In genomic region chr15:42510258-42511009, GRCh38 we compare ENCODE assay signal across 15 cellular contexts. TPM values are rescaled to one million over a fixed set of nuclear protein-coding genes. Genes with fewer than 3 reads are reported as not detected.
DNase-seq lines count a peak whose midpoint lies in the region; ATAC-seq and TF ChIP-seq lines count a peak whose summit lies in the region.
"Had no signal": no experiment of that assay in that cellular context is flagged by ENCODE, and none has a peak within 500 bp of the region (broad histone marks: within the 10 kb centered on the region; RNA-seq: fewer than 3 reads in every experiment).

No MANE protein-coding gene starts in this region.

- peak overlapping the region in 7 of 11 experiments; percentile 1 to 67 (median 50); a peak in 10 of 22 replicates for H3K27ac ChIP-seq in BLaER1 treated with 17β-estradiol and CSF1 and Interleukin-3, amounts not matched to agents 10 nM and 100 nM
- H3K27ac ChIP-seq in RWPE2 (ENCODE audit: poor library complexity, severe bottlenecking): peak overlapping the region; percentile 13
- peak overlapping the region; percentile 39 for H3K27ac ChIP-seq in rectal smooth muscle tissue (ENCODE audit: low read depth, low read length)
- H3K27ac ChIP-seq: thyroid gland had no signal

- peaks cover 0 to 47% (median 13%) of the 10 kb centered on the region in 10 experiments; a peak in 13 of 20 replicates for H3K4me1 ChIP-seq in BLaER1 treated with 17β-estradiol and CSF1 and Interleukin-3, amounts not matched to agents 10 nM and 100 nM
- peaks cover 10% of the 10 kb centered on the region for H3K4me1 ChIP-seq in RWPE2 (ENCODE audit: insufficient read depth, poor library complexity, severe bottlenecking)
- H3K4me1 ChIP-seq in rectal smooth muscle tissue (ENCODE audit: control insufficient read depth, insufficient read depth, low read length): no peaks in the 10 kb centered on the region

- ATAC-seq in RWPE2 (ENCODE audit: low read depth) (peak; percentile 32; the same call in 2 of the 3 replicates), esophagus mucosa (no peak), GM18870 (IDR thresholded peaks at IDR 0.05; ENCODE audit: unreplicated experiment) (no peak)
- ATAC-seq: effector memory CD8-positive, alpha-beta T cell; WTC11 had no signal

- H3K9me3 ChIP-seq in BLaER1 treated with 17β-estradiol and CSF1 and Interleukin-3, amounts not matched to agents 10 nM and 100 nM (replicated peaks in 1 of 11): no peaks in the 10 kb centered on the region
- no peaks in the 10 kb centered on the region for H3K9me3 ChIP-seq in RWPE2 (ENCODE audit: severe bottlenecking)
- H3K9me3 ChIP-seq: thyroid gland had no signal

- H3K27me3 ChIP-seq in BLaER1 treated with 17β-estradiol and CSF1 and Interleukin-3, amounts not matched to agents 10 nM and 100 nM: no peaks in the 10 kb centered on the region
- no peaks in the 10 kb centered on the region for H3K27me3 ChIP-seq in RWPE2 (ENCODE audit: insufficient read depth, poor library complexity, severe bottlenecking)
- no peaks in the 10 kb centered on the region for H3K27me3 ChIP-seq in rectal smooth muscle tissue (ENCODE audit: control insufficient read depth, insufficient read depth, low read length)
- H3K27me3 ChIP-seq: thyroid gland had no signal

- peaks cover 28 to 82% (median 71%) of the 10 kb centered on the region in 11 experiments for H3K36me3 ChIP-seq in BLaER1 treated with 17β-estradiol and CSF1 and Interleukin-3, amounts not matched to agents 10 nM and 100 nM
- H3K36me3 ChIP-seq in RWPE2 (ENCODE audit: low read depth) (peaks cover 26% of the 10 kb centered on the region), rectal smooth muscle tissue (ENCODE audit: control insufficient read depth, insufficient read depth, low read length) (peaks cover 10% of the 10 kb centered on the region)

- peaks cover 0 to 93% (median 44%) of the 10 kb centered on the region in 11 experiments; a peak in 17 of 22 replicates for H4K20me1 ChIP-seq in BLaER1 treated with 17β-estradiol and CSF1 and Interleukin-3, amounts not matched to agents 10 nM and 100 nM

- peak overlapping the region in 4 of 11 experiments; percentile 3 to 52 (median 25); a peak in 5 of 22 replicates for H3K9ac ChIP-seq in BLaER1 treated with 17β-estradiol and CSF1 and Interleukin-3, amounts not matched to agents 10 nM and 100 nM
- H3K9ac ChIP-seq in rectal smooth muscle tissue (ENCODE audit: low read length): no peak overlapping the region

- H3K4me2 ChIP-seq in BLaER1 treated with 17β-estradiol and CSF1 and Interleukin-3, amounts not matched to agents 10 nM and 100 nM: peak overlapping the region in 8 of 11 experiments; percentile 6 to 82 (median 58); a peak in 12 of 22 replicates

- H3K4me3 ChIP-seq in BLaER1 treated with 17β-estradiol and CSF1 and Interleukin-3, amounts not matched to agents 10 nM and 100 nM: no peak overlapping the region
- H3K4me3 ChIP-seq in RWPE2 (ENCODE audit: severe bottlenecking) (no peak overlapping the region), fibroblast of mammary gland (ENCODE audit: control insufficient read depth, low read depth, low read length) (no peak overlapping the region), rectal smooth muscle tissue (ENCODE audit: low read length) (no peak overlapping the region)
- H3K4me3 ChIP-seq: thyroid gland had no signal

- TF ChIP-seq CTCF in RWPE2 (IDR thresholded peaks at IDR 0.05; ENCODE audit: poor library complexity, severe bottlenecking): no peak
- no peak for TF ChIP-seq CTCF in fibroblast of mammary gland (conservative IDR thresholded peaks at IDR 0.05; ENCODE audit: control insufficient read depth, insufficient read depth, low read depth, low read length)

- DNase-seq in RWPE2 (ENCODE audit: low spot score): no peak
- peak; percentile 1 for DNase-seq in fibroblast of mammary gland (ENCODE audit: low read depth)
- no peak for DNase-seq in NCI-H1417 treated with DMSO at 0.1 percent for 48 hours (lab: John Stamatoyannopoulos, UW)
- no peak for DNase-seq in NOMO-1 treated with dmso at 0.1 percent for 144 hours (lab: John Stamatoyannopoulos, UW; ENCODE audit: unreplicated experiment)
- DNase-seq: activated gamma-delta T cell treated with Interleukin-2 at 50 U/mL for 16 hours; effector memory CD8-positive, alpha-beta T cell; NCI-H2081; NCI-H748 treated with DMSO at 0.1 percent for 48 hours; T-helper 1 cell; thyroid gland had no signal

RNA-seq across cellular contexts. Expression of gene SNAP23, which starts 15.0 kb away (rescaled TPM):
- 34.4 TPM for total RNA-seq in esophagus mucosa

RNA-seq across cellular contexts. Expression of gene ZNF106, which starts 19.5 kb away (rescaled TPM):
- 23.0 TPM for total RNA-seq in esophagus mucosa

RNA-seq across cellular contexts. Expression of gene LRRC57, which starts 38.2 kb away (rescaled TPM):
- 11.6 TPM for total RNA-seq in esophagus mucosa

RNA-seq across cellular contexts. Expression of gene HAUS2, which starts 38.2 kb away (rescaled TPM):
- 13.1 TPM for total RNA-seq in esophagus mucosa
